1 cellular context compared by ENCODE assay signal in the genomic region with DNA sequence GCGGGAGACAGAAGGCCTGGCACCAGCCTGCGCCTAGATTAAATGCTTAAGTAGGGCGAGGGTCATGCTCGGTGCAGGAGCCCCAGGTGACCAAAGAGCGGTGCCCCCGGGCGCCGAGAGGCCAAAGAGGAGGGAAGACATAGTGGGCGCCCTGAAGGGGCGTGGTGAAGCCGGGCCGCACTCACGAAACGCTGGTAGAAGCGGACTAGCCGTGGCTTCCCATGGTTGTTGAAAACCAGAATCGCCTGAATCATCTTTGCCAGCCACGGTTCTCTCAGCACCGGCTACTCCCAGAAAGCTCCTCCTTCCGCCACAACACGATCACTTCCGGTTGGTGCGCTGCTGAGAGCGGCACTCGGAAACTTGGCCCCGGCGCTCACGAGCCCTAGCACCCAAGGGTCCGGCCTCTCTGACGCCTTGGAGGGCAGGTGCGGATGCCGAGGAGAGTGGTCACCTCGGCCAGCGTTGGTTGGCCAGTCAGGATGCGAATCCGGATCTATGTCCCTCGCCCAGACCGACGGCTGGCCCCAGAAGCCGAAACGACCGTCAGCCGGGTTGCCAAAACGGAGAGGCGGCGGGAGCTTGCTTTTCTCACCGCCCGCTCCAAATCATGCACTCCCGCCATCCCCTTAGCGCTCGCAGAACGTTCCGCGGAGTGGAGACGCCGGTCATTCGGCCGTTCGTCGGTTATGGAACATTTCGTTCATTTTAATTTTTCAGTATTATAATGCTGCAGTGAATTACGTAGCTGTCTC.
TF ChIP-seq lines count a peak whose summit lies in the region.

A gene (minus strand): TSS at position 299 of the 755 bp plus-strand sequence. CDS start 45 bp downstream, at position 254.

TF ChIP-seq in K562, 482 proteins besides CTCF, POLR2A, EP300 and RAD21 (continued from another document and continues in another):
- TF ChIP-seq ILK (tag; IDR thresholded peaks at IDR 0.05; ENCODE audit: borderline replicate concordance, low read depth) (no peak), CEBPB (tag; IDR thresholded peaks at IDR 0.05) (no peak), HDAC1 (IDR thresholded peaks at IDR 0.05) (peak; percentile 29 to 75; a peak in 3 of 4 replicates), ZEB2 (IDR thresholded peaks at IDR 0.05) (peak; percentile 99), MTA3 (IDR thresholded peaks at IDR 0.05; ENCODE audit: borderline replicate concordance) (peak; percentile 94), SRSF1 (IDR thresholded peaks at IDR 0.05; ENCODE audit: low read depth, low read length) (0 out of 2 replicates have a peak, but pooled peaks have one; percentile 64), MEIS2 (IDR thresholded peaks at IDR 0.05; ENCODE audit: partially characterized antibody) (peak; percentile 47), PRMT5 (CRISPR knock-in tag; IDR thresholded peaks at IDR 0.05) (no peak), NR3C1 (CRISPR knock-in tag; IDR thresholded peaks at IDR 0.05) (0 out of 2 replicates have a peak, but pooled peaks have one; percentile 37), CBX2 (IDR thresholded peaks at IDR 0.05; ENCODE audit: insufficient read depth, low read length, poor library complexity, severe bottlenecking) (no peak), ZNF24 (IDR thresholded peaks at IDR 0.05) (peak; percentile 73), ZKSCAN8 (CRISPR knock-in tag; IDR thresholded peaks at IDR 0.05) (no peak), EHMT2 (IDR thresholded peaks at IDR 0.05) (0 out of 2 replicates have a peak, but pooled peaks have one; percentile 7), RFX7 (CRISPR knock-in tag; IDR thresholded peaks at IDR 0.05) (no peak), ZNF77 (CRISPR knock-in tag; IDR thresholded peaks at IDR 0.05) (no peak), ZNF764 (CRISPR knock-in tag; IDR thresholded peaks at IDR 0.05; ENCODE audit: low read depth) (no peak), ZNF140 (CRISPR knock-in tag; IDR thresholded peaks at IDR 0.05) (no peak), TEAD2 (tag; IDR thresholded peaks at IDR 0.05) (no peak), NR2C2 (CRISPR knock-in tag; IDR thresholded peaks at IDR 0.05) (peak; percentile 94), NR2C2 (tag; IDR thresholded peaks at IDR 0.05) (peak; percentile 97), POLR2G (IDR thresholded peaks at IDR 0.05; ENCODE audit: low read depth, low read length) (peak; percentile 94), MCM7 (IDR thresholded peaks at IDR 0.05) (no peak), ELF4 (CRISPR knock-in tag; IDR thresholded peaks at IDR 0.05) (no peak), ZNF311 (CRISPR knock-in tag; IDR thresholded peaks at IDR 0.05) (no peak), CBFB (CRISPR knock-in tag; IDR thresholded peaks at IDR 0.05) (peak; percentile 69; the same call in 1 of the 2 replicates), DACH1 (IDR thresholded peaks at IDR 0.05; ENCODE audit: partially characterized antibody) (no peak), FOXA1 (IDR thresholded peaks at IDR 0.05; ENCODE audit: borderline replicate concordance) (no peak), MIER1 (IDR thresholded peaks at IDR 0.05; ENCODE audit: low read depth) (no peak)
- TF ChIP-seq, protein P1, sequence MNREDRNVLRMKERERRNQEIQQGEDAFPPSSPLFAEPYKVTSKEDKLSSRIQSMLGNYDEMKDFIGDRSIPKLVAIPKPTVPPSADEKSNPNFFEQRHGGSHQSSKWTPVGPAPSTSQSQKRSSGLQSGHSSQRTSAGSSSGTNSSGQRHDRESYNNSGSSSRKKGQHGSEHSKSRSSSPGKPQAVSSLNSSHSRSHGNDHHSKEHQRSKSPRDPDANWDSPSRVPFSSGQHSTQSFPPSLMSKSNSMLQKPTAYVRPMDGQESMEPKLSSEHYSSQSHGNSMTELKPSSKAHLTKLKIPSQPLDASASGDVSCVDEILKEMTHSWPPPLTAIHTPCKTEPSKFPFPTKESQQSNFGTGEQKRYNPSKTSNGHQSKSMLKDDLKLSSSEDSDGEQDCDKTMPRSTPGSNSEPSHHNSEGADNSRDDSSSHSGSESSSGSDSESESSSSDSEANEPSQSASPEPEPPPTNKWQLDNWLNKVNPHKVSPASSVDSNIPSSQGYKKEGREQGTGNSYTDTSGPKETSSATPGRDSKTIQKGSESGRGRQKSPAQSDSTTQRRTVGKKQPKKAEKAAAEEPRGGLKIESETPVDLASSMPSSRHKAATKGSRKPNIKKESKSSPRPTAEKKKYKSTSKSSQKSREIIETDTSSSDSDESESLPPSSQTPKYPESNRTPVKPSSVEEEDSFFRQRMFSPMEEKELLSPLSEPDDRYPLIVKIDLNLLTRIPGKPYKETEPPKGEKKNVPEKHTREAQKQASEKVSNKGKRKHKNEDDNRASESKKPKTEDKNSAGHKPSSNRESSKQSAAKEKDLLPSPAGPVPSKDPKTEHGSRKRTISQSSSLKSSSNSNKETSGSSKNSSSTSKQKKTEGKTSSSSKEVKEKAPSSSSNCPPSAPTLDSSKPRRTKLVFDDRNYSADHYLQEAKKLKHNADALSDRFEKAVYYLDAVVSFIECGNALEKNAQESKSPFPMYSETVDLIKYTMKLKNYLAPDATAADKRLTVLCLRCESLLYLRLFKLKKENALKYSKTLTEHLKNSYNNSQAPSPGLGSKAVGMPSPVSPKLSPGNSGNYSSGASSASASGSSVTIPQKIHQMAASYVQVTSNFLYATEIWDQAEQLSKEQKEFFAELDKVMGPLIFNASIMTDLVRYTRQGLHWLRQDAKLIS (CRISPR knock-in tag; IDR thresholded peaks at IDR 0.05), result peak; percentile 89
- TF ChIP-seq, protein P2, sequence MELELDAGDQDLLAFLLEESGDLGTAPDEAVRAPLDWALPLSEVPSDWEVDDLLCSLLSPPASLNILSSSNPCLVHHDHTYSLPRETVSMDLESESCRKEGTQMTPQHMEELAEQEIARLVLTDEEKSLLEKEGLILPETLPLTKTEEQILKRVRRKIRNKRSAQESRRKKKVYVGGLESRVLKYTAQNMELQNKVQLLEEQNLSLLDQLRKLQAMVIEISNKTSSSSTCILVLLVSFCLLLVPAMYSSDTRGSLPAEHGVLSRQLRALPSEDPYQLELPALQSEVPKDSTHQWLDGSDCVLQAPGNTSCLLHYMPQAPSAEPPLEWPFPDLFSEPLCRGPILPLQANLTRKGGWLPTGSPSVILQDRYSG (tag; conservative IDR thresholded peaks at IDR 0.05; ENCODE audit: low read depth), result 0 out of 2 replicates have a peak, but pooled peaks have one; percentile 12
- TF ChIP-seq, protein P3, sequence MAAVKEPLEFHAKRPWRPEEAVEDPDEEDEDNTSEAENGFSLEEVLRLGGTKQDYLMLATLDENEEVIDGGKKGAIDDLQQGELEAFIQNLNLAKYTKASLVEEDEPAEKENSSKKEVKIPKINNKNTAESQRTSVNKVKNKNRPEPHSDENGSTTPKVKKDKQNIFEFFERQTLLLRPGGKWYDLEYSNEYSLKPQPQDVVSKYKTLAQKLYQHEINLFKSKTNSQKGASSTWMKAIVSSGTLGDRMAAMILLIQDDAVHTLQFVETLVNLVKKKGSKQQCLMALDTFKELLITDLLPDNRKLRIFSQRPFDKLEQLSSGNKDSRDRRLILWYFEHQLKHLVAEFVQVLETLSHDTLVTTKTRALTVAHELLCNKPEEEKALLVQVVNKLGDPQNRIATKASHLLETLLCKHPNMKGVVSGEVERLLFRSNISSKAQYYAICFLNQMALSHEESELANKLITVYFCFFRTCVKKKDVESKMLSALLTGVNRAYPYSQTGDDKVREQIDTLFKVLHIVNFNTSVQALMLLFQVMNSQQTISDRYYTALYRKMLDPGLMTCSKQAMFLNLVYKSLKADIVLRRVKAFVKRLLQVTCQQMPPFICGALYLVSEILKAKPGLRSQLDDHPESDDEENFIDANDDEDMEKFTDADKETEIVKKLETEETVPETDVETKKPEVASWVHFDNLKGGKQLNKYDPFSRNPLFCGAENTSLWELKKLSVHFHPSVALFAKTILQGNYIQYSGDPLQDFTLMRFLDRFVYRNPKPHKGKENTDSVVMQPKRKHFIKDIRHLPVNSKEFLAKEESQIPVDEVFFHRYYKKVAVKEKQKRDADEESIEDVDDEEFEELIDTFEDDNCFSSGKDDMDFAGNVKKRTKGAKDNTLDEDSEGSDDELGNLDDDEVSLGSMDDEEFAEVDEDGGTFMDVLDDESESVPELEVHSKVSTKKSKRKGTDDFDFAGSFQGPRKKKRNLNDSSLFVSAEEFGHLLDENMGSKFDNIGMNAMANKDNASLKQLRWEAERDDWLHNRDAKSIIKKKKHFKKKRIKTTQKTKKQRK (IDR thresholded peaks at IDR 0.05; ENCODE audit: borderline replicate concordance, low read depth, low read length), result no peak
- TF ChIP-seq, protein P4, sequence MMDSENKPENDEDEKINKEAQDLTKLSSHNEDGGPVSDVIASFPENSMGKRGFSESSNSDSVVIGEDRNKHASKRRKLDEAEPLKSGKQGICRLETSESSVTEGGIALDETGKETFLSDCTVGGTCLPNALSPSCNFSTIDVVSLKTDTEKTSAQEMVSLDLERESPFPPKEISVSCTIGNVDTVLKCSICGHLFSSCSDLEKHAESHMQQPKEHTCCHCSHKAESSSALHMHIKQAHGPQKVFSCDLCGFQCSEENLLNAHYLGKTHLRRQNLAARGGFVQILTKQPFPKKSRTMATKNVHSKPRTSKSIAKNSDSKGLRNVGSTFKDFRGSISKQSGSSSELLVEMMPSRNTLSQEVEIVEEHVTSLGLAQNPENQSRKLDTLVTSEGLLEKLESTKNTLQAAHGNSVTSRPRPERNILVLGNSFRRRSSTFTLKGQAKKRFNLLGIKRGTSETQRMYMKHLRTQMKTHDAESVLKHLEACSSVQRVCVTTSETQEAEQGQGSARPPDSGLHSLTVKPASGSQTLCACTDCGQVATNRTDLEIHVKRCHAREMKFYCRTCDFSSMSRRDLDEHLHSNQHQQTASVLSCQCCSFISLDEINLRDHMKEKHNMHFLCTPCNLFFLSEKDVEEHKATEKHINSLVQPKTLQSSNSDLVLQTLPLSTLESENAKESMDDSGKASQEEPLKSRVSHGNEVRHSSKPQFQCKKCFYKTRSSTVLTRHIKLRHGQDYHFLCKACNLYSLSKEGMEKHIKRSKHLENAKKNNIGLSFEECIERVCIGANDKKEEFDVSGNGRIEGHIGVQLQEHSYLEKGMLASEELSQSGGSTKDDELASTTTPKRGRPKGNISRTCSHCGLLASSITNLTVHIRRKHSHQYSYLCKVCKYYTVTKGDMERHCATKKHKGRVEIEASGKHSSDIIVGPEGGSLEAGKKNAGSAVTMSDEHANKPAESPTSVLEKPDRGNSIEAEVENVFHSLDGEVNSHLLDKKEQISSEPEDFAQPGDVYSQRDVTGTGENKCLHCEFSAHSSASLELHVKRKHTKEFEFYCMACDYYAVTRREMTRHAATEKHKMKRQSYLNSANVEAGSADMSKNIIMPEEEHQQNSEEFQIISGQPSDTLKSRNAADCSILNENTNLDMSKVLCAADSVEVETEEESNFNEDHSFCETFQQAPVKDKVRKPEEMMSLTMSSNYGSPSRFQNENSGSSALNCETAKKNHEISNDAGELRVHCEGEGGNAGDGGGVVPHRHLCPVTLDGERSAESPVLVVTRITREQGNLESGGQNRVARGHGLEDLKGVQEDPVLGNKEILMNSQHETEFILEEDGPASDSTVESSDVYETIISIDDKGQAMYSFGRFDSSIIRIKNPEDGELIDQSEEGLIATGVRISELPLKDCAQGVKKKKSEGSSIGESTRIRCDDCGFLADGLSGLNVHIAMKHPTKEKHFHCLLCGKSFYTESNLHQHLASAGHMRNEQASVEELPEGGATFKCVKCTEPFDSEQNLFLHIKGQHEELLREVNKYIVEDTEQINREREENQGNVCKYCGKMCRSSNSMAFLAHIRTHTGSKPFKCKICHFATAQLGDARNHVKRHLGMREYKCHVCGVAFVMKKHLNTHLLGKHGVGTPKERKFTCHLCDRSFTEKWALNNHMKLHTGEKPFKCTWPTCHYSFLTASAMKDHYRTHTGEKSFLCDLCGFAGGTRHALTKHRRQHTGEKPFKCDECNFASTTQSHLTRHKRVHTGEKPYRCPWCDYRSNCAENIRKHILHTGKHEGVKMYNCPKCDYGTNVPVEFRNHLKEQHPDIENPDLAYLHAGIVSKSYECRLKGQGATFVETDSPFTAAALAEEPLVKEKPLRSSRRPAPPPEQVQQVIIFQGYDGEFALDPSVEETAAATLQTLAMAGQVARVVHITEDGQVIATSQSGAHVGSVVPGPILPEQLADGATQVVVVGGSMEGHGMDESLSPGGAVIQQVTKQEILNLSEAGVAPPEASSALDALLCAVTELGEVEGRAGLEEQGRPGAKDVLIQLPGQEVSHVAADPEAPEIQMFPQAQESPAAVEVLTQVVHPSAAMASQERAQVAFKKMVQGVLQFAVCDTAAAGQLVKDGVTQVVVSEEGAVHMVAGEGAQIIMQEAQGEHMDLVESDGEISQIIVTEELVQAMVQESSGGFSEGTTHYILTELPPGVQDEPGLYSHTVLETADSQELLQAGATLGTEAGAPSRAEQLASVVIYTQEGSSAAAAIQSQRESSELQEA (IDR thresholded peaks at IDR 0.05; ENCODE audit: low read depth), result peak; percentile 32; the same call in 1 of the 2 replicates
- TF ChIP-seq, protein P5, sequence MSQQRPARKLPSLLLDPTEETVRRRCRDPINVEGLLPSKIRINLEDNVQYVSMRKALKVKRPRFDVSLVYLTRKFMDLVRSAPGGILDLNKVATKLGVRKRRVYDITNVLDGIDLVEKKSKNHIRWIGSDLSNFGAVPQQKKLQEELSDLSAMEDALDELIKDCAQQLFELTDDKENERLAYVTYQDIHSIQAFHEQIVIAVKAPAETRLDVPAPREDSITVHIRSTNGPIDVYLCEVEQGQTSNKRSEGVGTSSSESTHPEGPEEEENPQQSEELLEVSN (IDR thresholded peaks at IDR 0.05; ENCODE audit: borderline replicate concordance in 1 of 2, extremely low read depth in 1 of 2, insufficient read depth in 1 of 2, insufficient read length in 1 of 2, low read depth in 1 of 2, low read length in 1 of 2, poor library complexity in 1 of 2, severe bottlenecking in 1 of 2), result peak; percentile 87 to 88
- TF ChIP-seq, protein P6, sequence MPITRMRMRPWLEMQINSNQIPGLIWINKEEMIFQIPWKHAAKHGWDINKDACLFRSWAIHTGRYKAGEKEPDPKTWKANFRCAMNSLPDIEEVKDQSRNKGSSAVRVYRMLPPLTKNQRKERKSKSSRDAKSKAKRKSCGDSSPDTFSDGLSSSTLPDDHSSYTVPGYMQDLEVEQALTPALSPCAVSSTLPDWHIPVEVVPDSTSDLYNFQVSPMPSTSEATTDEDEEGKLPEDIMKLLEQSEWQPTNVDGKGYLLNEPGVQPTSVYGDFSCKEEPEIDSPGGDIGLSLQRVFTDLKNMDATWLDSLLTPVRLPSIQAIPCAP (CRISPR knock-in tag; IDR thresholded peaks at IDR 0.05; ENCODE audit: borderline replicate concordance), result no peak
